ENCODE assay signal across 9 cellular contexts in the genomic region with DNA sequence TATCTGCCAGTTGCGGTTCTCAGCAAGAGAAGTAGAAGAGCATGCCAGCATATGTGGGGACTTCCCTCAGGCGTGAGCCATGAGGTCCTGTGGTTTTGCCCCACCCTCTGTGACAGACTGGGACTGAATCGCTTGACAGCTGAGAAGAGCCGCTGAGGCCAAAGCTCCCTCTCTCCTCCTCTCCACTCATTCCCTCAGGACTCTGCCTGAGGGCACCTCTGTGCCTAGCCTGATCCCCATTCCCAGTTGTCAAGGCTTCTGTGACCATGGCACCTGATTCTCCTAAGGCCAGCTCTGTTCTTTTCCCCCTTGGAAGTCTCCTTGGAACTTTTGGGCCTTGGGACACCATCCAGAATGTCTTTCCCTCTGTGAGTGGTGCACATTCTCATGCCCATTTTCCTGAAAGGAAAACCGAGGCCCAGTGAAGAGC. TPM values are rescaled to one million over a fixed set of nuclear protein-coding genes. Genes with fewer than 3 reads are reported as not detected.
DNase-seq lines count a peak whose midpoint lies in the region; ATAC-seq, FAIRE-seq and TF ChIP-seq lines count a peak whose summit lies in the region.
"Had no signal": no experiment of that assay in that cellular context is flagged by ENCODE, and none has a peak within 500 bp of the region (broad histone marks: within the 10 kb centered on the region; RNA-seq: fewer than 3 reads in every experiment).

No MANE protein-coding gene starts in this region.

- no peak overlapping the region for H3K4me3 ChIP-seq in CD4-positive, CD25-positive, alpha-beta regulatory T cell (ENCODE audit: low read depth, low read length)
- H3K4me3 ChIP-seq in GM23248: no peak overlapping the region
- no peak overlapping the region for H3K4me3 ChIP-seq in H1 (ENCODE audit: extremely low read depth in 1 of 4, insufficient read depth in 2 of 4, low read depth in 3 of 4, low read length in 4 of 4)

- H3K4me1 Mint-ChIP-seq in CD4-positive, CD25-positive, alpha-beta regulatory T cell: peaks cover 0 to 11% (median 4%) of the 10 kb centered on the region in 4 donors

- H3K27me3 ChIP-seq in CD4-positive, CD25-positive, alpha-beta regulatory T cell (ENCODE audit: control insufficient read depth, insufficient read depth, low read length): no peaks in the 10 kb centered on the region
- no peaks in the 10 kb centered on the region; the same call in 1 of the 2 replicates for H3K27me3 ChIP-seq in GM23248 (replicated peaks; ENCODE audit: insufficient read depth)
- H3K27me3 ChIP-seq in H1 (replicated peaks in 1 of 4; ENCODE audit: control insufficient read depth in 3 of 4, extremely low read depth in 1 of 4, insufficient read depth in 3 of 4, low read length in 3 of 4): no peaks in the 10 kb centered on the region

- H2BK5ac ChIP-seq in H1 (ENCODE audit: low read depth, low read length): no peak overlapping the region; the same call in 1 of the 2 replicates

- TF ChIP-seq CTCF in H1 (IDR thresholded peaks at IDR 0.05; ENCODE audit: control extremely low read depth in 1 of 3, insufficient read depth in 1 of 3, low read depth in 1 of 3, low read length in 3 of 3): no peak

- 19 to 21% methylated on average over 5 of the region's 5 CpGs for WGBS in GM23248 (ENCODE audit: low coverage in 1 of 2, low lambda C conversion rate in 2 of 2, missing lambda C conversion rate in 2 of 2), 2 experiments
- WGBS in H1 (ENCODE audit: extremely low coverage in 1 of 2, insufficient coverage in 1 of 2, insufficient read length in 1 of 2, insufficient replicate concordance in 2 of 2, low coverage in 1 of 2, low lambda C conversion rate in 2 of 2, missing lambda C conversion rate in 1 of 2), 2 experiments: 97% methylated on average over 5 of the region's 5 CpGs; no CpG with 5 or more reads in 1 of the 2 experiments

- CTCF ChIA-PET in H1 (lab: Charles Lee; ENCODE audit: partially characterized antibody): interaction anchor here (1.0 to 1.6 kb wide), 5 partner anchors 11 to 234 kb away, joined by 3 to 5 read pairs (median 4); no protein-coding TSS in a partner anchor

- H3K79me2 ChIP-seq in GM23248 (ENCODE audit: insufficient read depth) (no peaks in the 10 kb centered on the region), H1 (ENCODE audit: control insufficient read depth in 1 of 2, insufficient read depth in 2 of 2, low read length in 2 of 2) (no peaks in the 10 kb centered on the region)

- peak; percentile 72 to 85 for ATAC-seq in CD4-positive, CD25-positive, alpha-beta regulatory T cell (ENCODE audit: low read depth in 2 of 2)
- no peak for ATAC-seq in GM19455 (IDR thresholded peaks at IDR 0.05; ENCODE audit: unreplicated experiment)
- ATAC-seq in SK-N-SH treated with all-trans-retinoic acid at 6 μM for 48 hours: no peak
- ATAC-seq: left colon had no signal

- H2BK12ac ChIP-seq in H1 (ENCODE audit: low read depth, low read length): 0 out of 2 replicates have a peak overlapping the region, but pooled peaks have one; percentile 90

- H3K27me3 Mint-ChIP-seq in CD4-positive, CD25-positive, alpha-beta regulatory T cell: no peaks in the 10 kb centered on the region

- H3K4ac ChIP-seq in H1 (replicated peaks; ENCODE audit: insufficient read length, low read depth, low read length): no peak overlapping the region

- no peak overlapping the region for H3K23ac ChIP-seq in H1 (ENCODE audit: insufficient read length)

- no peak overlapping the region for H3K4me2 ChIP-seq in GM23248 (ENCODE audit: unreplicated experiment)
- no peak overlapping the region for H3K4me2 ChIP-seq in H1 (ENCODE audit: insufficient read depth in 1 of 2, low read depth in 2 of 2, low read length in 2 of 2)

- H2BK120ac ChIP-seq in H1 (replicated peaks; ENCODE audit: low read depth, low read length): no peak overlapping the region

- H4K91ac ChIP-seq in H1 (replicated peaks; ENCODE audit: insufficient read length, low read length): peak overlapping the region; percentile 47

- TF ChIP-seq EP300 in H1 (IDR thresholded peaks at IDR 0.05; ENCODE audit: borderline replicate concordance in 1 of 2, low read depth in 2 of 2, low read length in 2 of 2): no peak

- peaks cover 5% of the 10 kb centered on the region in 2 experiments for H3K9me3 ChIP-seq in CD4-positive, CD25-positive, alpha-beta regulatory T cell (ENCODE audit: control insufficient read depth in 2 of 2, low read length in 2 of 2)
- H3K9me3 ChIP-seq in GM23248 (ENCODE audit: low read depth) (no peaks in the 10 kb centered on the region), H1 (ENCODE audit: insufficient read depth in 2 of 2, low read depth in 1 of 2, low read length in 1 of 2) (0 out of 4 replicates have a peak, but pooled peaks cover 0 to 3% of the 10 kb centered on the region in 2 experiments)

- no peaks in the 10 kb centered on the region for H3K9me2 ChIP-seq in GM23248 (ENCODE audit: insufficient read depth)

- no peak overlapping the region for H3K56ac ChIP-seq in H1 (replicated peaks; ENCODE audit: insufficient read length, low read depth, low read length)

- peak overlapping the region; percentile 83; the same call in 1 of the 2 replicates for H2BK15ac ChIP-seq in H1 (ENCODE audit: low read length)

- 0 out of 2 replicates have a peak overlapping the region, but pooled peaks have one; percentile 13 for H2BK20ac ChIP-seq in H1 (ENCODE audit: low read length)

- POLR2A ChIA-PET in H1 (lab: Charles Lee; ENCODE audit: partially characterized antibody): no interaction called here

- H3K9ac ChIP-seq in GM23248 (no peak overlapping the region), H1 (replicated peaks in 1 of 4; ENCODE audit: extremely low read depth in 1 of 4, low read depth in 3 of 4, low read length in 3 of 4) (no peak overlapping the region)

- TF ChIP-seq RAD21 in H1 (IDR thresholded peaks at IDR 0.05 in 1 of 2, conservative IDR thresholded peaks at IDR 0.05 in 1 of 2; ENCODE audit: low read depth in 2 of 2, low read length in 2 of 2): no peak

- no peak overlapping the region for H3K27ac ChIP-seq in CD4-positive, CD25-positive, alpha-beta regulatory T cell (ENCODE audit: insufficient read depth, low read length, poor library complexity, severe bottlenecking)
- H3K27ac ChIP-seq in GM23248 (no peak overlapping the region), H1 (ENCODE audit: low read depth, low read length) (no peak overlapping the region)

- H3K36me3 Mint-ChIP-seq in CD4-positive, CD25-positive, alpha-beta regulatory T cell: no peaks in the 10 kb centered on the region

- peak overlapping the region in 1 of 3 donors; percentile 30 for H3K27ac Mint-ChIP-seq in CD4-positive, CD25-positive, alpha-beta regulatory T cell

- H4K8ac ChIP-seq in H1 (ENCODE audit: extremely low read depth, insufficient read depth, low read length): no peak overlapping the region

- H3K23me2 ChIP-seq in H1 (ENCODE audit: low read depth, low read length): no peaks in the 10 kb centered on the region; the same call in 1 of the 2 replicates

- H3K4me3 Mint-ChIP-seq in CD4-positive, CD25-positive, alpha-beta regulatory T cell: no peak overlapping the region

- H4K5ac ChIP-seq in H1 (ENCODE audit: insufficient read length, low read depth, low read length): no peak overlapping the region

- TF ChIP-seq POLR2A in H1 (IDR thresholded peaks at IDR 0.05; ENCODE audit: control extremely low read depth in 1 of 2, low read depth in 2 of 2, low read length in 2 of 2): no peak

- in situ Hi-C loops in GM23248 (cut with MboI): no loop called here

- no peak overlapping the region for H3K18ac ChIP-seq in H1 (ENCODE audit: extremely low read depth, low read length)

- no peaks in the 10 kb centered on the region for H4K20me1 ChIP-seq in GM23248 (ENCODE audit: insufficient read depth)
- no peaks in the 10 kb centered on the region for H4K20me1 ChIP-seq in H1 (replicated peaks in 1 of 2; ENCODE audit: control insufficient read depth in 1 of 2, insufficient read depth in 2 of 2, low read length in 2 of 2)

- peaks cover 3% of the 10 kb centered on the region for H3K4me1 ChIP-seq in CD4-positive, CD25-positive, alpha-beta regulatory T cell (ENCODE audit: control insufficient read depth, insufficient read depth, low read length, poor library complexity, severe bottlenecking)
- H3K4me1 ChIP-seq in GM23248 (ENCODE audit: insufficient read depth) (no peaks in the 10 kb centered on the region), H1 (replicated peaks in 1 of 4; ENCODE audit: control insufficient read depth in 3 of 4, insufficient read depth in 4 of 4, low read length in 3 of 4) (peaks cover 0 to 2% (median 0%) of the 10 kb centered on the region in 4 experiments; a peak in 3 of 7 replicates)

- no peak for FAIRE-seq in H1 (lab: Jason Lieb, UNC)

- H3K14ac ChIP-seq in H1 (ENCODE audit: insufficient read length): no peak overlapping the region

- H2AFZ ChIP-seq in GM23248 (no peak overlapping the region), H1 (ENCODE audit: low read length) (no peak overlapping the region)

- H3F3A ChIP-seq in GM23248 (ENCODE audit: insufficient read depth): no peaks in the 10 kb centered on the region

- no peak overlapping the region for H2AK5ac ChIP-seq in H1 (ENCODE audit: low read depth, low read length)

- DNase-seq in CD4-positive, CD25-positive, alpha-beta regulatory T cell: peak in 1 of 3 donors; percentile 76
- DNase-seq in GM23248 (peak; percentile 55), UCSD-AML1 (lab: John Stamatoyannopoulos, UW; ENCODE audit: unreplicated experiment) (peak; percentile 69), H1 (ENCODE audit: low read depth in 1 of 2, low spot score in 2 of 2) (no peak), epidermal melanocyte (ENCODE audit: insufficient read length, low spot score) (no peak)
- DNase-seq in stimulated activated CD4-positive, alpha-beta T cell treated with anti-CD3 and anti-CD28 coated beads, TNF-alpha, amount 100 ng/mL, for 4 hours (ENCODE audit: low read depth in 3 of 3): peak in 2 of 3 experiments; percentile 5 to 14

- H3K9me3 Mint-ChIP-seq in CD4-positive, CD25-positive, alpha-beta regulatory T cell: peaks cover 0 to 7% (median 0%) of the 10 kb centered on the region in 7 donors

- no peaks in the 10 kb centered on the region for H3K36me3 ChIP-seq in CD4-positive, CD25-positive, alpha-beta regulatory T cell (ENCODE audit: control insufficient read depth, insufficient read depth, low read length)
- H3K36me3 ChIP-seq in GM23248 (ENCODE audit: low read depth) (no peaks in the 10 kb centered on the region), H1 (ENCODE audit: control insufficient read depth in 2 of 4, insufficient read depth in 4 of 4, low read length in 3 of 4) (no peaks in the 10 kb centered on the region)

- H3K79me1 ChIP-seq in H1 (ENCODE audit: low read depth, low read length): no peaks in the 10 kb centered on the region

RNA-seq across cellular contexts. Expression of a gene that starts 27.0 kb away (rescaled TPM):
- total RNA-seq in CD4-positive, CD25-positive, alpha-beta regulatory T cell: not detected
- not detected for polyA plus RNA-seq in CD4-positive, CD25-positive, alpha-beta regulatory T cell
- total RNA-seq in GM23248 (2014; rRNA removed; shearing (Covaris generic)): not detected in 2 replicates
- polyA plus RNA-seq in GM23248 (2016; fragmentation: Nextera tagmentation; extraction: Ambion mirVana) (0.23 TPM in 1 of 2 replicates, not detected in the other), H1 (2011; rRNA removed) (6.0 and 9.1 TPM in 2 replicates)
- 7.2 and 7.5 TPM in 2 replicates for total RNA-seq in H1 (2021; fragmentation: NEBNext Ultra II Directional; extraction: Animal tissue kit (Norgen Biotek cat#: 25700))
- 7.8 TPM for polyA plus RNA-seq in H1 (2011; cell fraction: cytosol; rRNA removed)
- 10.1 TPM for polyA plus RNA-seq in H1 (2011; cell fraction: nucleus; rRNA removed)
- polyA plus RNA-seq in H1 (2012, experiment 1 of 2): 6.6 to 9.7 TPM (median 7.5 TPM) in 4 replicates
- 8.8 TPM for polyA plus RNA-seq in H1 (2012, experiment 2 of 2)
- 11.2 TPM for polyA plus RNA-seq in H1 (2013, experiment 1 of 2)
- 12.0 TPM for polyA plus RNA-seq in H1 (2013, experiment 2 of 2)
- 3.1 and 3.6 TPM in 2 replicates for polyA minus RNA-seq in H1 (2011; rRNA and poly(A)+ RNA removed)
- polyA minus RNA-seq in H1 (2011; cell fraction: cytosol; rRNA and poly(A)+ RNA removed): 3.0 TPM
- polyA minus RNA-seq in H1 (2011; cell fraction: nucleus; rRNA and poly(A)+ RNA removed): 7.4 TPM
- total RNA-seq: left colon had no signal

RNA-seq across cellular contexts. Expression of a gene that starts 30.2 kb away (rescaled TPM):
- not detected for total RNA-seq in CD4-positive, CD25-positive, alpha-beta regulatory T cell
- not detected for polyA plus RNA-seq in CD4-positive, CD25-positive, alpha-beta regulatory T cell
- not detected in 2 replicates for total RNA-seq in GM23248 (2014; rRNA removed; shearing (Covaris generic))
- polyA plus RNA-seq in GM23248 (2016; fragmentation: Nextera tagmentation; extraction: Ambion mirVana) (not detected in 2 replicates), H1 (2011; rRNA removed) (not detected in 2 replicates)
- total RNA-seq in H1 (2021; fragmentation: NEBNext Ultra II Directional; extraction: Animal tissue kit (Norgen Biotek cat#: 25700)): not detected in 2 replicates
- polyA plus RNA-seq in H1 (2011; cell fraction: cytosol; rRNA removed): not detected
- not detected for polyA plus RNA-seq in H1 (2011; cell fraction: nucleus; rRNA removed)
- not detected in 4 replicates for polyA plus RNA-seq in H1 (2012, experiment 1 of 2)
- not detected for polyA plus RNA-seq in H1 (2012, experiment 2 of 2)
- not detected for polyA plus RNA-seq in H1 (2013, experiment 1 of 2)
- polyA plus RNA-seq in H1 (2013, experiment 2 of 2): not detected
- polyA minus RNA-seq in H1 (2011; rRNA and poly(A)+ RNA removed): not detected in 2 replicates
- not detected for polyA minus RNA-seq in H1 (2011; cell fraction: cytosol; rRNA and poly(A)+ RNA removed)
- polyA minus RNA-seq in H1 (2011; cell fraction: nucleus; rRNA and poly(A)+ RNA removed): not detected
- total RNA-seq: left colon had no signal

RNA-seq across cellular contexts. Expression of a gene that starts 56.4 kb away (rescaled TPM):
- total RNA-seq in CD4-positive, CD25-positive, alpha-beta regulatory T cell: 1.4 TPM
- polyA plus RNA-seq in CD4-positive, CD25-positive, alpha-beta regulatory T cell: under 1 TPM in 2 of 4 donors, not detected in 2; 0.21 to 0.40 TPM
- 0.51 and 0.65 TPM in 2 replicates for total RNA-seq in GM23248 (2014; rRNA removed; shearing (Covaris generic))
- polyA plus RNA-seq in GM23248 (2016; fragmentation: Nextera tagmentation; extraction: Ambion mirVana) (0.28 and 0.44 TPM in 2 replicates), H1 (2011; rRNA removed) (0.68 and 0.97 TPM in 2 replicates)
- total RNA-seq in H1 (2021; fragmentation: NEBNext Ultra II Directional; extraction: Animal tissue kit (Norgen Biotek cat#: 25700)): 1.1 and 1.3 TPM in 2 replicates
- polyA plus RNA-seq in H1 (2011; cell fraction: cytosol; rRNA removed): 0.65 TPM
- 2.8 TPM for polyA plus RNA-seq in H1 (2011; cell fraction: nucleus; rRNA removed)
- 0.46 to 1.5 TPM (median 0.54 TPM) in 4 replicates for polyA plus RNA-seq in H1 (2012, experiment 1 of 2)
- polyA plus RNA-seq in H1 (2012, experiment 2 of 2): 0.26 TPM
- 0.97 TPM for polyA plus RNA-seq in H1 (2013, experiment 1 of 2)
- polyA plus RNA-seq in H1 (2013, experiment 2 of 2): 0.85 TPM
- polyA minus RNA-seq in H1 (2011; rRNA and poly(A)+ RNA removed): 0.90 and 1.4 TPM in 2 replicates
- polyA minus RNA-seq in H1 (2011; cell fraction: cytosol; rRNA and poly(A)+ RNA removed): not detected
- polyA minus RNA-seq in H1 (2011; cell fraction: nucleus; rRNA and poly(A)+ RNA removed): 3.1 TPM

Comparison
In these comparisons a context has a peak if more than half of its experiments do, and no peak if none do; other contexts are left out.
1. ATAC-seq: peak in CD4-positive, CD25-positive, alpha-beta regulatory T cell (2 of 2); none in GM19455 (single experiment) and SK-N-SH treated with all-trans-retinoic acid at 6 μM for 48 hours (single experiment).
2. DNase-seq: peak in GM23248 (single experiment), UCSD-AML1 (single experiment) and stimulated activated CD4-positive, alpha-beta T cell treated with anti-CD3 and anti-CD28 coated beads, TNF-alpha, amount 100 ng/mL, for 4 hours (2 of 3); none in H1 (0 of 2) and epidermal melanocyte (single experiment).